9 cellular contexts compared by ENCODE assay signal in genomic region chr12:42568952-42569916, GRCh38. TPM values are rescaled to one million over a fixed set of nuclear protein-coding genes. Genes with fewer than 3 reads are reported as not detected.
A peak's percentile ranks its signal among the peaks of the same experiment; 100 is the strongest.
DNase-seq lines count a peak whose midpoint lies in the region; ATAC-seq and TF ChIP-seq lines count a peak whose summit lies in the region.
"Had no signal": no experiment of that assay in that cellular context is flagged by ENCODE, and none has a peak within 500 bp of the region (broad histone marks: within the 10 kb centered on the region; RNA-seq: fewer than 3 reads in every experiment).

No MANE protein-coding gene starts in this region.

- no peaks in the 10 kb centered on the region for H3K9me3 ChIP-seq in left lung

- H3K27ac Mint-ChIP-seq in activated CD4-positive, alpha-beta T cell treated with anti-CD3 and anti-CD28 coated beads, Interleukin-2, amount 10 ng/mL, durations not matched to agents 24 days and 14 days: no peak overlapping the region
- H3K27ac Mint-ChIP-seq: stimulated activated naive CD8-positive, alpha-beta T cell treated with anti-CD3 and anti-CD28 coated beads, Interleukin-15, Interleukin-2, amounts not matched to agents 100 ng/mL and 50 ng/mL, for 24 hours had no signal

- no peaks in the 10 kb centered on the region for H3K9me3 Mint-ChIP-seq in activated CD4-positive, alpha-beta T cell treated with anti-CD3 and anti-CD28 coated beads, Interleukin-2, amount 10 ng/mL, durations not matched to agents 24 days and 14 days
- H3K9me3 Mint-ChIP-seq: stimulated activated naive CD8-positive, alpha-beta T cell treated with anti-CD3 and anti-CD28 coated beads, Interleukin-15, Interleukin-2, amounts not matched to agents 100 ng/mL and 50 ng/mL, for 24 hours had no signal

- intact Hi-C loops in activated CD4-positive, alpha-beta T cell treated with anti-CD3 and anti-CD28 coated beads, Interleukin-2, amount 10 ng/mL, durations not matched to agents 24 days and 14 days (cut with micrococcal nuclease): loop anchor here (1.0 kb wide), 1 partner anchor 87 kb away; no protein-coding TSS in a partner anchor
- intact Hi-C loops in left lung (cut with DNase I): loop anchor here in 1 of 2 donors (5.0 kb wide), 1 partner anchor 82 kb away; no protein-coding TSS in a partner anchor

- TF ChIP-seq CTCF in brain microvascular endothelial cell (IDR thresholded peaks at IDR 0.05; ENCODE audit: low read depth, low read length, missing control alignments) (peak; percentile 60), left lung (IDR thresholded peaks at IDR 0.05) (peak; percentile 35 to 52)

- H3K27me3 Mint-ChIP-seq in activated CD4-positive, alpha-beta T cell treated with anti-CD3 and anti-CD28 coated beads, Interleukin-2, amount 10 ng/mL, durations not matched to agents 24 days and 14 days: peaks cover 11% of the 10 kb centered on the region
- H3K27me3 Mint-ChIP-seq: stimulated activated naive CD8-positive, alpha-beta T cell treated with anti-CD3 and anti-CD28 coated beads, Interleukin-15, Interleukin-2, amounts not matched to agents 100 ng/mL and 50 ng/mL, for 24 hours had no signal

- DNase-seq in activated CD4-positive, alpha-beta T cell treated with anti-CD3 and anti-CD28 coated beads, Interleukin-2, amount 10 ng/mL, durations not matched to agents 24 days and 14 days: peak; percentile 62
- no peak for DNase-seq in activated CD4-positive, alpha-beta T cell treated with anti-CD3 and anti-CD28 coated beads, Interleukin-2, amount 50 U/mL, for 48 hours
- DNase-seq in NCI-H2227 treated with DMSO at 0.1 percent for 48 hours (lab: John Stamatoyannopoulos, UW): peak; percentile 25
- DNase-seq in brain microvascular endothelial cell: peak; percentile 32
- DNase-seq in left lung: no peak
- no peak for DNase-seq in activated naive CD4-positive, alpha-beta T cell treated with anti-CD3 and anti-CD28 coated beads, Interleukin-2, amount 50 U/mL, for 16 hours
- no peak for DNase-seq in T-helper 9 cell

- in situ Hi-C loops in brain microvascular endothelial cell (cut with HindIII; ENCODE audit: low pct_ligation_motif_present, low sequenced_read_pairs): no loop called here

- ATAC-seq in HG02938 (IDR thresholded peaks at IDR 0.05; ENCODE audit: unreplicated experiment) (peak; percentile 60), left lung (peak; percentile 91)

- H3K4me3 ChIP-seq in brain microvascular endothelial cell (ENCODE audit: low read depth, low read length): no peak overlapping the region
- no peak overlapping the region for H3K4me3 ChIP-seq in left lung

- H3K27ac ChIP-seq in brain microvascular endothelial cell (no peak overlapping the region), left lung (no peak overlapping the region)

- peaks cover 3 to 10% of the 10 kb centered on the region in 2 donors for H3K4me1 ChIP-seq in left lung

- H3K4me1 Mint-ChIP-seq in activated CD4-positive, alpha-beta T cell treated with anti-CD3 and anti-CD28 coated beads, Interleukin-2, amount 10 ng/mL, durations not matched to agents 24 days and 14 days: no peaks in the 10 kb centered on the region

- H3K27me3 ChIP-seq in brain microvascular endothelial cell (replicated peaks) (no peaks in the 10 kb centered on the region), left lung (no peaks in the 10 kb centered on the region)

- no peaks in the 10 kb centered on the region for H3K36me3 Mint-ChIP-seq in activated CD4-positive, alpha-beta T cell treated with anti-CD3 and anti-CD28 coated beads, Interleukin-2, amount 10 ng/mL, durations not matched to agents 24 days and 14 days (ENCODE audit: low read depth)

- H3K4me3 Mint-ChIP-seq in activated CD4-positive, alpha-beta T cell treated with anti-CD3 and anti-CD28 coated beads, Interleukin-2, amount 10 ng/mL, durations not matched to agents 24 days and 14 days: no peak overlapping the region
- H3K4me3 Mint-ChIP-seq: stimulated activated naive CD8-positive, alpha-beta T cell treated with anti-CD3 and anti-CD28 coated beads, Interleukin-15, Interleukin-2, amounts not matched to agents 100 ng/mL and 50 ng/mL, for 24 hours had no signal

- H3K36me3 ChIP-seq in brain microvascular endothelial cell (replicated peaks) (no peaks in the 10 kb centered on the region), left lung (no peaks in the 10 kb centered on the region)

RNA-seq across cellular contexts. Expression of gene PRICKLE1, which starts 20.3 kb away (rescaled TPM):
- total RNA-seq in activated CD4-positive, alpha-beta T cell treated with anti-CD3 and anti-CD28 coated beads, Interleukin-2, amount 10 ng/mL, durations not matched to agents 24 days and 14 days: 0.28 TPM in 1 of 2 replicates, not detected in the other
- total RNA-seq in left lung: 10 to 100 TPM; 17.4 to 29.6 TPM

Comparison
In these comparisons a context has a peak if more than half of its experiments do, and no peak if none do; other contexts are left out.
1. DNase-seq: peak in activated CD4-positive, alpha-beta T cell treated with anti-CD3 and anti-CD28 coated beads, Interleukin-2, amount 10 ng/mL, durations not matched to agents 24 days and 14 days (single experiment), NCI-H2227 treated with DMSO at 0.1 percent for 48 hours (single experiment) and brain microvascular endothelial cell (single experiment); none in activated CD4-positive, alpha-beta T cell treated with anti-CD3 and anti-CD28 coated beads, Interleukin-2, amount 50 U/mL, for 48 hours (0 of 2), left lung (0 of 2), activated naive CD4-positive, alpha-beta T cell treated with anti-CD3 and anti-CD28 coated beads, Interleukin-2, amount 50 U/mL, for 16 hours (single experiment) and T-helper 9 cell (single experiment).
2. RNA of gene PRICKLE1, which starts 20.3 kb away (total RNA-seq): 17.4 to 29.6 TPM in left lung; 0.28 TPM in activated CD4-positive, alpha-beta T cell treated with anti-CD3 and anti-CD28 coated beads, Interleukin-2, amount 10 ng/mL, durations not matched to agents 24 days and 14 days; every median in the first group is over 10 times any median in the second.